Comparison of ENCODE assay signal across 10 cellular contexts in genomic region chr5:23012842-23013241, GRCh38.
DNase-seq lines count a peak whose midpoint lies in the region; ATAC-seq and TF ChIP-seq lines count a peak whose summit lies in the region.
"Had no signal": no experiment of that assay in that cellular context is flagged by ENCODE, and none has a peak within 500 bp of the region (broad histone marks: within the 10 kb centered on the region; RNA-seq: fewer than 3 reads in every experiment).

No MANE protein-coding gene starts in this region.

- no peak for TF ChIP-seq CTCF in epithelial cell of proximal tubule (conservative IDR thresholded peaks at IDR 0.05; ENCODE audit: low read depth, low read length)

- peaks cover 4% of the 10 kb centered on the region for H3K4me1 Mint-ChIP-seq in stimulated activated naive CD8-positive, alpha-beta T cell treated with anti-CD3 and anti-CD28 coated beads, Interleukin-15, Interleukin-2, amounts not matched to agents 100 ng/mL and 50 ng/mL, for 24 hours (ENCODE audit: low read depth)

- no peaks in the 10 kb centered on the region for H3K27me3 Mint-ChIP-seq in stimulated activated naive CD8-positive, alpha-beta T cell treated with anti-CD3 and anti-CD28 coated beads, Interleukin-15, Interleukin-2, amounts not matched to agents 100 ng/mL and 50 ng/mL, for 24 hours

- 73% methylated on average over 5 of the region's 5 CpGs for WGBS in urinary bladder

- no peaks in the 10 kb centered on the region for H3K36me3 Mint-ChIP-seq in stimulated activated naive CD8-positive, alpha-beta T cell treated with anti-CD3 and anti-CD28 coated beads, Interleukin-15, Interleukin-2, amounts not matched to agents 100 ng/mL and 50 ng/mL, for 24 hours (ENCODE audit: low read depth)

- no peaks in the 10 kb centered on the region for H3K36me3 ChIP-seq in urinary bladder (ENCODE audit: insufficient read depth)
- H3K36me3 ChIP-seq: cardiac muscle cell had no signal

- no peaks in the 10 kb centered on the region for H3K9me3 Mint-ChIP-seq in stimulated activated naive CD8-positive, alpha-beta T cell treated with anti-CD3 and anti-CD28 coated beads, Interleukin-15, Interleukin-2, amounts not matched to agents 100 ng/mL and 50 ng/mL, for 24 hours

- DNase-seq in stimulated activated naive CD8-positive, alpha-beta T cell treated with anti-CD3 and anti-CD28 coated beads, Interleukin-15, Interleukin-2, amounts not matched to agents 100 U/mL and 50 U/mL, for 24 hours = no peak
- peak; percentile 42 for DNase-seq in NCI-H774 (lab: John Stamatoyannopoulos, UW)
- DNase-seq in epithelial cell of proximal tubule (ENCODE audit: low read depth) = no peak
- DNase-seq in NCI-H1105 treated with DMSO at 0.1 percent for 48 hours (lab: John Stamatoyannopoulos, UW) = no peak

- no peak for ATAC-seq in stimulated activated naive CD8-positive, alpha-beta T cell treated with anti-CD3 and anti-CD28 coated beads, Interleukin-15, Interleukin-2, amounts not matched to agents 100 U/mL and 50 U/mL, for 24 hours
- no peak for ATAC-seq in GM21737 (IDR thresholded peaks at IDR 0.05; ENCODE audit: unreplicated experiment)
- no peak for ATAC-seq in HG02759 (IDR thresholded peaks at IDR 0.05; ENCODE audit: unreplicated experiment)

- no peak overlapping the region for H3K27ac Mint-ChIP-seq in stimulated activated naive CD8-positive, alpha-beta T cell treated with anti-CD3 and anti-CD28 coated beads, Interleukin-15, Interleukin-2, amounts not matched to agents 100 ng/mL and 50 ng/mL, for 24 hours
- H3K27ac Mint-ChIP-seq: T-helper 1 cell treated with Interleukin-12 subunit alpha and Interleukin-12 subunit beta and Interleukin-4 antibody, amounts not matched to agents 30 μg/mL and 1 μg/mL, for 36 hours had no signal

- H3K4me3 ChIP-seq in epithelial cell of proximal tubule (ENCODE audit: low read depth, low read length) (peak overlapping the region; percentile 21), urinary bladder (ENCODE audit: low read depth, low read length) (peak overlapping the region; percentile 25)
- H3K4me3 ChIP-seq: cardiac muscle cell had no signal

- no peak overlapping the region for H3K27ac ChIP-seq in urinary bladder (ENCODE audit: low read depth)
- H3K27ac ChIP-seq: cardiac muscle cell had no signal

- H3K4me1 ChIP-seq in urinary bladder (ENCODE audit: insufficient read depth) = no peaks in the 10 kb centered on the region

- peak overlapping the region; percentile 74 for H3K4me3 Mint-ChIP-seq in stimulated activated naive CD8-positive, alpha-beta T cell treated with anti-CD3 and anti-CD28 coated beads, Interleukin-15, Interleukin-2, amounts not matched to agents 100 ng/mL and 50 ng/mL, for 24 hours
